In genomic region chr20:46636514-46636913, GRCh38 we compare ENCODE assay signal across 25 cellular contexts.
"Had no signal": no experiment of that assay in that cellular context is flagged by ENCODE, and none has a peak within 500 bp of the region (broad histone marks: within the 10 kb centered on the region; RNA-seq: fewer than 3 reads in every experiment).

No MANE protein-coding gene starts in this region.

- H3K9me3 Mint-ChIP-seq: natural killer cell; nephron progenitor cell; stimulated activated naive B cell treated with anti-CD40 and anti-IgM and Interleukin-4, amounts not matched to agents 10 μg/mL and 1 μg/mL and 100 μg/mL, for 72 hours had no signal

- H3K4me1 ChIP-seq: left ventricle myocardium inferior, right atrium auricular region, testis, thyroid gland, transverse colon, uterus had no signal

- H3K36me3 Mint-ChIP-seq: mesothelial cell of epicardium; naive B cell; natural killer cell; stimulated activated naive B cell treated with anti-CD40 and anti-IgM and Interleukin-4, amounts not matched to agents 10 μg/mL and 1 μg/mL and 100 μg/mL, for 72 hours had no signal

- H3K9me3 ChIP-seq: left ventricle myocardium inferior, ovary, right atrium auricular region, stomach, testis, thyroid gland, transverse colon, uterus had no signal

- H3K4me2 ChIP-seq: hepatocyte had no signal

- H3K36me3 ChIP-seq: left ventricle myocardium inferior, ovary, right atrium auricular region, stomach, thyroid gland, transverse colon, uterus had no signal

- H2AFZ ChIP-seq: hepatocyte had no signal

- H3K27ac Mint-ChIP-seq: mesothelial cell of epicardium; naive B cell; natural killer cell; nephron progenitor cell; progenitor cell of endocrine pancreas; stimulated activated naive B cell treated with anti-CD40 and anti-IgM and Interleukin-4, amounts not matched to agents 10 μg/mL and 1 μg/mL and 100 μg/mL, for 72 hours had no signal

- ATAC-seq: natural killer cell; sciatic nerve; stimulated activated naive B cell treated with anti-CD40 and anti-IgM and Interleukin-4, amounts not matched to agents 10 μg/mL and 1 μg/mL and 100 μg/mL, for 72 hours; stimulated activated naive CD8-positive, alpha-beta T cell treated with anti-CD3 and anti-CD28 coated beads, Interleukin-15, Interleukin-2, amounts not matched to agents 100 U/mL and 50 U/mL, for 24 hours had no signal

- H3K4me3 Mint-ChIP-seq: mesothelial cell of epicardium; naive B cell; natural killer cell; nephron progenitor cell; stimulated activated naive B cell treated with anti-CD40 and anti-IgM and Interleukin-4, amounts not matched to agents 10 μg/mL and 1 μg/mL and 100 μg/mL, for 72 hours had no signal

- H3K27ac ChIP-seq: hepatocyte, left ventricle myocardium inferior, ovary, right atrium auricular region, skin epidermis, stomach, testis, thyroid gland, transverse colon, uterus had no signal

- H3K4me3 ChIP-seq: hepatocyte, left ventricle myocardium inferior, lung, ovary, right atrium auricular region, skin epidermis, stomach, testis, thyroid gland, transverse colon, uterus had no signal

- H3K4me1 Mint-ChIP-seq: mesothelial cell of epicardium; naive B cell; nephron progenitor cell; stimulated activated naive B cell treated with anti-CD40 and anti-IgM and Interleukin-4, amounts not matched to agents 10 μg/mL and 1 μg/mL and 100 μg/mL, for 72 hours had no signal

- H3K27me3 Mint-ChIP-seq: progenitor cell of endocrine pancreas had no signal

- DNase-seq: islet precursor cell; left ventricle myocardium inferior; mesendoderm; naive B cell; natural killer cell; nephron progenitor cell; ovary; stimulated activated CD4-positive, alpha-beta T cell treated with anti-CD3 and anti-CD28 coated beads, Interleukin-12 subunit alpha, Interleukin-12 subunit beta, amount 100 ng/mL, for 4 hours; stimulated activated CD4-positive, alpha-beta T cell treated with anti-CD3 and anti-CD28 coated beads, Interleukin-15, amount 100 ng/mL, for 24 hours; stimulated activated CD4-positive, alpha-beta T cell treated with anti-CD3 and anti-CD28 coated beads, Interleukin-2, amount 100 ng/mL, for 24 hours; stimulated activated CD4-positive, alpha-beta T cell treated with anti-CD3 and anti-CD28 coated beads, Interleukin-4, amount 100 ng/mL, for 1 hour; stimulated activated naive B cell treated with anti-CD40 and anti-IgM and Interleukin-4, amounts not matched to agents 10 μg/mL and 1 μg/mL and 100 μg/mL, for 72 hours; stimulated activated naive CD8-positive, alpha-beta T cell treated with anti-CD3 and anti-CD28 coated beads, Interleukin-15, Interleukin-2, amounts not matched to agents 100 U/mL and 50 U/mL, for 24 hours; stomach; testis; thyroid gland; transverse colon; uterus had no signal

- H3K27me3 ChIP-seq: hepatocyte, ovary, right atrium auricular region, testis, thyroid gland, transverse colon, uterus had no signal

- H3K79me2 ChIP-seq: hepatocyte had no signal
